Comparison of ENCODE assay signal across 11 cellular contexts in the genomic region with DNA sequence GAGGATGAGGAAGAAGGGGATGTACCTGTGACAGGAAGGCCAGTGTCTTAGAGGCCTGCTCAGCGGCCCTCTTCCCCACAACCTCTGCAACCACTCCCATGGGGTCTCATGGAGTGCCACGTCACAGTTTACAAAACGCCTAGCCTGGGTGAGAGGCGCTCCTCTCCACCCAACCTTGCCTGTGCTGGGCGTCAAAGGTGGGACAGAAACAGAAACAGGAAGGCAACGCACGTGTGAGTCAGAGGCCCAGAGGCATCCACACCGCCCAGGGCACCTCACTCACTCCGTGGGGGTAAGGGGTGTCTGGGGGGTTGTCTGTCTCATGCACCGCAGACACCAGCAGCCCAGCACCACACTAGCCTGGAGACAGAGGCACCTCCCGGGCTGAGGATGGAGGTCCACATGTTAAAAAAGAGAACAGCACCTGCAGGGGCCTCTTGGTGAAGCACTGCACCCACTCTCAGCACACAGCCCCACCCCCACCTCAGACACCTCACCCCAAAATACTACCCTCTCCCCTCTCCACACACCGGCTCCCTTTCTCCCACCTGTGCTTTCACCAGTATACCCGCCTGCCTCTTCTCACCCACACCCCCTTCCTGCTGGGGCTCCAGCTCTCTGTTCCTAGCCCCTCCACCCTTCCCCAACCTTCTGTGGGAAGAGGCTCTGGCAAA.
A peak's percentile ranks its signal among the peaks of the same experiment; 100 is the strongest.
DNase-seq lines count a peak whose midpoint lies in the region; ATAC-seq lines count a peak whose summit lies in the region.
"Had no signal": no experiment of that assay in that cellular context is flagged by ENCODE, and none has a peak within 500 bp of the region (broad histone marks: within the 10 kb centered on the region; RNA-seq: fewer than 3 reads in every experiment).

No MANE protein-coding gene starts in this region.

- no peaks in the 10 kb centered on the region for H3K27me3 Mint-ChIP-seq in activated naive CD8-positive, alpha-beta T cell treated with anti-CD3 and anti-CD28 coated beads, Interleukin-2, amount 50 U/mL, for 24 hours

- H3K27ac ChIP-seq in substantia nigra (ENCODE audit: low read depth, low read length, poor library complexity, severe bottlenecking), result peak overlapping the region; percentile 74

- no peak overlapping the region for H3K4me3 Mint-ChIP-seq in activated naive CD8-positive, alpha-beta T cell treated with anti-CD3 and anti-CD28 coated beads, Interleukin-2, amount 50 U/mL, for 24 hours
- H3K4me3 Mint-ChIP-seq: mesothelial cell of epicardium had no signal

- peaks cover 15% of the 10 kb centered on the region for H3K4me1 Mint-ChIP-seq in activated naive CD8-positive, alpha-beta T cell treated with anti-CD3 and anti-CD28 coated beads, Interleukin-2, amount 50 U/mL, for 24 hours

- DNase-seq in activated effector memory CD4-positive, alpha-beta T cell treated with anti-CD3 and anti-CD28 coated beads, Interleukin-2, amount 50 U/mL, for 16 hours, result peak; percentile 71
- no peak for DNase-seq in activated effector memory CD4-positive, alpha-beta T cell treated with Interleukin-2 at 50 U/mL for 16 hours
- peak; percentile 57 for DNase-seq in NAMALWA (ENCODE audit: low spot score)
- DNase-seq in activated naive CD8-positive, alpha-beta T cell treated with anti-CD3 and anti-CD28 coated beads, Interleukin-2, amount 50 U/mL, for 24 hours, result peak; percentile 36
- no peak for DNase-seq in substantia nigra (lab: John Stamatoyannopoulos, UW)
- DNase-seq in dedifferentiated amniotic fluid mesenchymal stem cell (ENCODE audit: extremely low spot score), result no peak
- DNase-seq in hepatic stellate cell (ENCODE audit: low spot score), result no peak
- DNase-seq: GOT3, RPMI8226 had no signal

- H3K27ac Mint-ChIP-seq in activated naive CD8-positive, alpha-beta T cell treated with anti-CD3 and anti-CD28 coated beads, Interleukin-2, amount 50 U/mL, for 24 hours, result peak overlapping the region; percentile 35
- H3K27ac Mint-ChIP-seq: mesothelial cell of epicardium had no signal

- no peaks in the 10 kb centered on the region for H3K9me3 Mint-ChIP-seq in activated naive CD8-positive, alpha-beta T cell treated with anti-CD3 and anti-CD28 coated beads, Interleukin-2, amount 50 U/mL, for 24 hours
- H3K9me3 Mint-ChIP-seq: mesothelial cell of epicardium had no signal

- peak; percentile 82 for ATAC-seq in activated naive CD8-positive, alpha-beta T cell treated with anti-CD3 and anti-CD28 coated beads, Interleukin-2, amount 50 U/mL, for 24 hours
- no peak for ATAC-seq in HG02884 (IDR thresholded peaks at IDR 0.05; ENCODE audit: unreplicated experiment)

- peaks cover 1% of the 10 kb centered on the region for H3K36me3 Mint-ChIP-seq in activated naive CD8-positive, alpha-beta T cell treated with anti-CD3 and anti-CD28 coated beads, Interleukin-2, amount 50 U/mL, for 24 hours (ENCODE audit: low read depth)

Comparison
In these comparisons a context has a peak if more than half of its experiments do, and no peak if none do; other contexts are left out.
1. DNase-seq: peak in activated effector memory CD4-positive, alpha-beta T cell treated with anti-CD3 and anti-CD28 coated beads, Interleukin-2, amount 50 U/mL, for 16 hours (single experiment), NAMALWA (single experiment) and activated naive CD8-positive, alpha-beta T cell treated with anti-CD3 and anti-CD28 coated beads, Interleukin-2, amount 50 U/mL, for 24 hours (single experiment); none in activated effector memory CD4-positive, alpha-beta T cell treated with Interleukin-2 at 50 U/mL for 16 hours (single experiment), substantia nigra (0 of 49), dedifferentiated amniotic fluid mesenchymal stem cell (single experiment) and hepatic stellate cell (single experiment).